ENCODE assay signal across 16 cellular contexts in the genomic region with DNA sequence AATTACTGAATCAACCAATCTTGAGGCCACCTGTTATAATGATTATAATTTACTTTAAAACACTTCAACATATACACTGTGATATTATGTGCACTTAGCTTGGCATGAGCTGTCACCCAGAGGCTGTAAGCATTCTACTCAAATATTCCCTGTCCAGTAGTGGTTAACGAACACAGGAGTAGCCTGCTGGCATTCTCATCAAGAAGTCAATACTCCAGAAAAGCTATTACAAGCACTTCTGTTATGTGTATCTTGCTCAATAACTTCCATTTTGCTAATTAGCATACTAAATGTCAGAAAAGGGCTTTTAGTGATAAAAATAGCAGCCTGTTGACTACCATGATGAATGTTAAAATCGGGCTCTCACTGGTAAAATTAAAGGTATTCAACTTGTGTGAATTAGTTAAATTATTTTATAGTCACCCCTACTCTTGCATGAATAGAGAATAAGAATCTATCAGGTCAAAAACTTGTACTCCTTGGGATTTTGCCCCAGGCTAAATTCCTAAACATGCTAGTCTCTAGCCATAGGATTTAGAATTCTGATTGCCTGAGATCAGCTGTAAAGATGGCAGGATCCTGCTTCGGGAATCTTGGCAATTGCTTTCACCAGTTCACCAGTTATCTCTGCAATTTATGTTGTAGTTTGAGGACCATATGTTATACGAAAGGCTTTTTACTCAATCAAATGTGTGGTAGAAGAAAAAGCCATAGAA.
"Had no signal": no experiment of that assay in that cellular context is flagged by ENCODE, and none has a peak within 500 bp of the region (broad histone marks: within the 10 kb centered on the region; RNA-seq: fewer than 3 reads in every experiment).

No MANE protein-coding gene starts in this region.

- ATAC-seq: heart left ventricle; left ventricle myocardium superior; stimulated activated naive CD8-positive, alpha-beta T cell treated with anti-CD3 and anti-CD28 coated beads, Interleukin-15, amount 100 ng/mL, for 72 hours had no signal

- H3K27ac Mint-ChIP-seq: activated naive CD4-positive, alpha-beta T cell treated with anti-CD3 and anti-CD28 coated beads, Interleukin-2, amount 50 U/mL, for 24 hours; stimulated activated naive CD8-positive, alpha-beta T cell treated with anti-CD3 and anti-CD28 coated beads, Interleukin-15, amount 100 ng/mL, for 72 hours had no signal

- H3K4me1 Mint-ChIP-seq: stimulated activated naive CD8-positive, alpha-beta T cell treated with anti-CD3 and anti-CD28 coated beads, Interleukin-15, amount 100 ng/mL, for 72 hours had no signal

- H3K27me3 Mint-ChIP-seq: brain had no signal

- H3K4me3 Mint-ChIP-seq: activated naive CD4-positive, alpha-beta T cell treated with anti-CD3 and anti-CD28 coated beads, Interleukin-2, amount 50 U/mL, for 24 hours; brain; neural crest cell; stimulated activated naive CD8-positive, alpha-beta T cell treated with anti-CD3 and anti-CD28 coated beads, Interleukin-15, amount 100 ng/mL, for 72 hours had no signal

- H3K9me3 ChIP-seq: esophagus squamous epithelium, ovary, testis had no signal

- H3K36me3 Mint-ChIP-seq: activated naive CD4-positive, alpha-beta T cell treated with anti-CD3 and anti-CD28 coated beads, Interleukin-2, amount 50 U/mL, for 24 hours; brain had no signal

- DNase-seq: activated CD4-positive, alpha-beta T cell treated with anti-CD3 and anti-CD28 coated beads, Interleukin-2, amount 50 U/mL, for 4 hours; activated CD4-positive, CD25-positive, alpha-beta regulatory T cell treated with anti-CD3 and anti-CD28 coated beads, Interleukin-2, amount 50 U/mL, for 72 hours; activated T-cell treated with anti-CD3 and anti-CD28 coated beads, Interleukin-2, amount 50 U/mL, for 1 hour; amygdala; dorsolateral prefrontal cortex; esophagus squamous epithelium; heart left ventricle; left ventricle myocardium superior; ovary; stimulated activated CD4-positive, alpha-beta T cell treated with anti-CD3 and anti-CD28 coated beads, Interleukin-15, amount 100 ng/mL, for 24 hours; stimulated activated CD4-positive, alpha-beta T cell treated with anti-CD3 and anti-CD28 coated beads, Interleukin-4, amount 100 ng/mL, for 4 hours; stimulated activated naive CD8-positive, alpha-beta T cell treated with anti-CD3 and anti-CD28 coated beads, Interleukin-15, amount 100 ng/mL, for 72 hours; testis had no signal

- H3K27ac ChIP-seq: dorsolateral prefrontal cortex, esophagus squamous epithelium, heart left ventricle, ovary, testis had no signal

- H3K4me1 ChIP-seq: esophagus squamous epithelium, testis had no signal

- H3K4me3 ChIP-seq: dorsolateral prefrontal cortex, esophagus squamous epithelium, heart left ventricle, ovary, testis had no signal

- H3K27me3 ChIP-seq: esophagus squamous epithelium, heart left ventricle, ovary, testis had no signal

- H3K36me3 ChIP-seq: esophagus squamous epithelium, heart left ventricle, ovary had no signal
